In genomic region chrX:152175892-152176291, GRCh38 we compare ENCODE assay signal across 14 cellular contexts. TPM values are rescaled to one million over a fixed set of nuclear protein-coding genes. Genes with fewer than 3 reads are reported as not detected.
"Had no signal": no experiment of that assay in that cellular context is flagged by ENCODE, and none has a peak within 500 bp of the region (broad histone marks: within the 10 kb centered on the region; RNA-seq: fewer than 3 reads in every experiment).

No MANE protein-coding gene starts in this region.

RNA-seq across cellular contexts. Expression of gene MAGEA10, which starts 37.5 kb away (rescaled TPM):
- total RNA-seq: activated B cell treated with CpG ODN at 0.5 μM for 24 hours; activated CD4-positive, alpha-beta memory T cell treated with anti-CD3 and anti-CD28 coated beads for 36 hours; activated CD4-positive, alpha-beta memory T cell treated with anti-CD3 and anti-CD28 coated beads, Interleukin-2, amount 10 ng/mL, durations not matched to agents 7 days and 5 days; activated CD4-positive, alpha-beta T cell treated with anti-CD3 and anti-CD28 coated beads for 36 hours; activated CD4-positive, alpha-beta T cell treated with anti-CD3 and anti-CD28 coated beads, Interleukin-2, amount 10 ng/mL, durations not matched to agents 24 days and 14 days; activated CD4-positive, alpha-beta T cell treated with anti-CD3 and anti-CD28 coated beads, Interleukin-2, amount 10 ng/mL, durations not matched to agents 7 days and 5 days; activated CD8-positive, alpha-beta memory T cell treated with anti-CD3 and anti-CD28 coated beads for 36 hours; activated CD8-positive, alpha-beta memory T cell treated with anti-CD3 and anti-CD28 coated beads, Interleukin-2, amount 10 ng/mL, durations not matched to agents 7 days and 5 days; activated CD8-positive, alpha-beta T cell treated with anti-CD3 and anti-CD28 coated beads for 36 hours; activated CD8-positive, alpha-beta T cell treated with anti-CD3 and anti-CD28 coated beads, Interleukin-2, amount 10 ng/mL, durations not matched to agents 7 days and 5 days; T-helper 1 cell treated with Interleukin-12 subunit alpha and Interleukin-12 subunit beta and Interleukin-4 antibody, amounts not matched to agents 30 ng/mL and 1 ng/mL, for 36 hours; T-helper 17 cell; T-helper 2 cell treated with Interferon-gamma antibody and Interleukin-4, amounts not matched to agents 100 ng/mL and 5 ng/mL, for 36 hours; WTC11 had no signal
